ENCODE assay signal across 30 cellular contexts in the genomic region with DNA sequence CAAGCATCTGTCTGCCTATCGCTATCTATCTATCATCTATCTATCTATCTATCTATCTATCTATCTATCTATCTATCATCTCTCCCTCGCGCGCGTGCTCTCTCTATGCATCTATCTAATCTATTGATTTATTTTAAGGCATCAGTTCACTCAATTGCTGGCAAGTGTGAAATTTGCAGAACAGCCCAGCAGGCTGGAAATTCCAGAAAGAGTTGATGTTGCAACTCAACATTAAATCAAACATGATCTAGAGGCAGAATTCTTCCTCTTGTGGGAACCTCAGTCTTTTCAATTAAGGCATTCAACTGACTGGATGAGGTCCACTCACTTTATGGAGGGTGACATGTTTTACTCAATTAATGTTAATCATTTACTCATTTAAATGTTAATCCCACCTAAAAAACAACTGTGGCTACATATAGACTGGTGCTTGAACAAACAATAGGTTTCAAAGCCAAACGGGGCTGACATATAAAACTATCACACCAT.
"Had no signal": no experiment of that assay in that cellular context is flagged by ENCODE, and none has a peak within 500 bp of the region (broad histone marks: within the 10 kb centered on the region; RNA-seq: fewer than 3 reads in every experiment).

No MANE protein-coding gene starts in this region.

- H3K36me3 ChIP-seq: adrenal gland, esophagus muscularis mucosa, gastroesophageal sphincter, WERI-Rb-1 had no signal

- H3K4me1 ChIP-seq: adrenal gland, esophagus muscularis mucosa, gastroesophageal sphincter had no signal

- ATAC-seq: activated CD4-positive, CD25-positive, alpha-beta regulatory T cell treated with anti-CD3 and anti-CD28 coated beads, Interleukin-2, amount 50 U/mL, for 24 hours; activated CD8-positive, alpha-beta T cell treated with anti-CD3 and anti-CD28 coated beads for 36 hours; activated T-cell treated with anti-CD3 and anti-CD28 coated beads, Interleukin-2, amount 50 U/mL, for 4 hours; activated T-helper 17 cell treated with anti-CD3 and anti-CD28 coated beads, Interleukin-2, amount 50 U/mL, for 72 hours; body of pancreas; effector memory CD8-positive, alpha-beta T cell; gastroesophageal sphincter; T-helper 17 cell had no signal

- H3K4me3 ChIP-seq: adrenal gland, body of pancreas, esophagus muscularis mucosa, gastroesophageal sphincter had no signal

- H3K27me3 ChIP-seq: adrenal gland, body of pancreas, esophagus muscularis mucosa, gastroesophageal sphincter had no signal

- H3K27ac ChIP-seq: adrenal gland, body of pancreas, esophagus muscularis mucosa, gastroesophageal sphincter, WERI-Rb-1 had no signal

- H3K9me3 ChIP-seq: adrenal gland, body of pancreas, esophagus muscularis mucosa, gastroesophageal sphincter had no signal

- DNase-seq: activated B cell treated with CpG ODN at 0.5 μM for 24 hours; activated CD4-positive, alpha-beta T cell treated with anti-CD3 and anti-CD28 coated beads for 48 hours; activated CD4-positive, alpha-beta T cell treated with anti-CD3 and anti-CD28 coated beads, Interleukin-2, amount 50 U/mL, for 1 hour; activated CD4-positive, alpha-beta T cell treated with anti-CD3 and anti-CD28 coated beads, Interleukin-2, amount 50 U/mL, for 48 hours; activated CD8-positive, alpha-beta memory T cell treated with anti-CD3 and anti-CD28 coated beads for 24 hours; activated CD8-positive, alpha-beta T cell treated with anti-CD3 and anti-CD28 coated beads for 36 hours; activated effector memory CD4-positive, alpha-beta T cell treated with Interleukin-2 at 50 U/mL for 16 hours; activated gamma-delta T cell treated with Interleukin-2 at 50 U/mL for 16 hours; activated naive CD4-positive, alpha-beta T cell treated with anti-CD3 and anti-CD28 coated beads, Interleukin-2, amount 50 U/mL, for 16 hours; activated naive CD4-positive, alpha-beta T cell treated with Interleukin-2 at 50 U/mL for 16 hours; activated T-cell treated with anti-CD3 and anti-CD28 coated beads, Interleukin-2, amount 50 U/mL, for 4 hours; adrenal gland; amygdala; aorta; body of pancreas; caudate nucleus; cortex of kidney; dermis blood vessel endothelial cell; effector CD4-positive, alpha-beta T cell; effector memory CD8-positive, alpha-beta T cell; erythroblast; foreskin melanocyte; T-helper 1 cell; T-helper 17 cell; T1000; WERI-Rb-1 had no signal
